Comparison of ENCODE assay signal across 23 cellular contexts in genomic region chr2:164913011-164913410, GRCh38. TPM values are rescaled to one million over a fixed set of nuclear protein-coding genes. Genes with fewer than 3 reads are reported as not detected.
DNase-seq lines count a peak whose midpoint lies in the region; ATAC-seq and TF ChIP-seq lines count a peak whose summit lies in the region.
"Had no signal": no experiment of that assay in that cellular context is flagged by ENCODE, and none has a peak within 500 bp of the region (broad histone marks: within the 10 kb centered on the region; RNA-seq: fewer than 3 reads in every experiment).

No MANE protein-coding gene starts in this region.

- no peaks in the 10 kb centered on the region for H3K36me3 Mint-ChIP-seq in progenitor cell of endocrine pancreas (ENCODE audit: insufficient read depth)
- H3K36me3 Mint-ChIP-seq in T-helper 17 cell (ENCODE audit: low read depth) = no peaks in the 10 kb centered on the region
- H3K36me3 Mint-ChIP-seq: activated naive CD4-positive, alpha-beta T cell treated with anti-CD3 and anti-CD28 coated beads, Interleukin-2, amount 50 U/mL, for 24 hours; CD14-positive monocyte had no signal

- H3K27ac Mint-ChIP-seq in progenitor cell of endocrine pancreas (peak overlapping the region; percentile 95), T-helper 17 cell (no peak overlapping the region)
- H3K27ac Mint-ChIP-seq: activated naive CD4-positive, alpha-beta T cell treated with anti-CD3 and anti-CD28 coated beads, Interleukin-2, amount 50 U/mL, for 24 hours; CD14-positive monocyte had no signal

- TF ChIP-seq POLR2A in ovary (IDR thresholded peaks at IDR 0.05) = no peak

- intact Hi-C loops in ovary (cut with DNase I) = loop anchor here in 2 of 4 donors (5.0 kb wide), 2 partner anchors 71 to 176 kb away; partner anchors contain the start of gene COBLL1 (in 1 of the 2)

- H4K20me1 ChIP-seq in OCI-LY3 (ENCODE audit: insufficient read depth, low read length) (no peaks in the 10 kb centered on the region), hepatocyte (ENCODE audit: insufficient read depth, poor library complexity, severe bottlenecking) (no peaks in the 10 kb centered on the region)

- TF ChIP-seq EP300 in ovary (IDR thresholded peaks at IDR 0.05) = no peak

- DNase-seq in ELF-1 (ENCODE audit: low read depth, low spot score) (peak; percentile 5), hepatocyte (ENCODE audit: low spot score) (no peak), progenitor cell of endocrine pancreas (ENCODE audit: low spot score, unreplicated experiment) (no peak), ovary (no peak), HCEC 1CT (no peak), T-helper 17 cell (no peak), HT-29 (ENCODE audit: low spot score) (no peak)
- DNase-seq: activated CD4-positive, alpha-beta T cell treated with anti-CD3 and anti-CD28 coated beads for 4 hours; effector CD8-positive, alpha-beta T cell; left lung; NCI-H2081 treated with DMSO at 0.1 percent for 48 hours; NCI-H524 treated with DMSO at 0.1 percent for 48 hours; Right ventricle myocardium superior; stimulated activated CD8-positive, alpha-beta memory T cell treated with anti-CD3 and anti-CD28 coated beads, Interleukin-4, amount 100 ng/mL, for 48 hours; substantia nigra had no signal

- H3K27me3 ChIP-seq in OCI-LY3 (ENCODE audit: low read depth, low read length) = no peaks in the 10 kb centered on the region
- H3K27me3 ChIP-seq in hepatocyte = no peaks in the 10 kb centered on the region
- H3K27me3 ChIP-seq in ovary = no peaks in the 10 kb centered on the region
- H3K27me3 ChIP-seq: left lung, right atrium auricular region had no signal

- H3K27me3 Mint-ChIP-seq in progenitor cell of endocrine pancreas (no peaks in the 10 kb centered on the region), T-helper 17 cell (no peaks in the 10 kb centered on the region)
- H3K27me3 Mint-ChIP-seq: activated naive CD4-positive, alpha-beta T cell treated with anti-CD3 and anti-CD28 coated beads, Interleukin-2, amount 50 U/mL, for 24 hours had no signal

- H3K9me2 ChIP-seq in hepatocyte (replicated peaks; ENCODE audit: insufficient read depth) = no peaks in the 10 kb centered on the region

- no peaks in the 10 kb centered on the region for H3K9me3 Mint-ChIP-seq in progenitor cell of endocrine pancreas (ENCODE audit: low read depth)
- H3K9me3 Mint-ChIP-seq: activated naive CD4-positive, alpha-beta T cell treated with anti-CD3 and anti-CD28 coated beads, Interleukin-2, amount 50 U/mL, for 24 hours; CD14-positive monocyte had no signal

- H3K4me3 Mint-ChIP-seq in progenitor cell of endocrine pancreas (ENCODE audit: low read depth) (no peak overlapping the region), T-helper 17 cell (no peak overlapping the region)
- H3K4me3 Mint-ChIP-seq: activated naive CD4-positive, alpha-beta T cell treated with anti-CD3 and anti-CD28 coated beads, Interleukin-2, amount 50 U/mL, for 24 hours; CD14-positive monocyte had no signal

- WGBS in hepatocyte (ENCODE audit: low lambda C conversion rate, missing lambda C conversion rate) = 65% methylated on average over 4 of the region's 4 CpGs
- WGBS in ovary, 3 donors = 89 to 95% (median 95%) methylated on average over 4 of the region's 4 CpGs

- TF ChIP-seq CTCF in OCI-LY3 (IDR thresholded peaks at IDR 0.05; ENCODE audit: low read depth, low read length) (no peak), hepatocyte (IDR thresholded peaks at IDR 0.05; ENCODE audit: poor library complexity) (no peak), progenitor cell of endocrine pancreas (IDR thresholded peaks at IDR 0.05; ENCODE audit: unreplicated experiment) (no peak), ovary (IDR thresholded peaks at IDR 0.05) (no peak)

- H3K4me3 ChIP-seq in OCI-LY3 (ENCODE audit: low read length) (peak overlapping the region; percentile 42), hepatocyte (no peak overlapping the region), ovary (no peak overlapping the region)
- H3K4me3 ChIP-seq: left lung, right atrium auricular region had no signal

- H3K9me3 ChIP-seq in OCI-LY3 (ENCODE audit: insufficient read depth, low read length) (no peaks in the 10 kb centered on the region), hepatocyte (ENCODE audit: low read depth) (no peaks in the 10 kb centered on the region), ovary (no peaks in the 10 kb centered on the region), T-helper 17 cell (ENCODE audit: control insufficient read depth, low read length, poor library complexity, severe bottlenecking) (no peaks in the 10 kb centered on the region)
- H3K9me3 ChIP-seq: left lung, right atrium auricular region had no signal

- no peaks in the 10 kb centered on the region for H3K79me2 ChIP-seq in OCI-LY3 (ENCODE audit: low read length)
- H3K79me2 ChIP-seq in hepatocyte = peaks cover 3% of the 10 kb centered on the region

- H3K4me1 ChIP-seq in OCI-LY3 (ENCODE audit: low read length) = peaks cover 52% of the 10 kb centered on the region
- peaks cover 58% of the 10 kb centered on the region for H3K4me1 ChIP-seq in hepatocyte (ENCODE audit: insufficient read depth)
- peaks cover 5% of the 10 kb centered on the region for H3K4me1 ChIP-seq in ovary (ENCODE audit: insufficient read depth)

- H2AFZ ChIP-seq in OCI-LY3 (ENCODE audit: low read depth, low read length) (peak overlapping the region; percentile 86), hepatocyte (no peak overlapping the region)

- H3K4me1 Mint-ChIP-seq in progenitor cell of endocrine pancreas (ENCODE audit: low read depth) = peaks cover 71% of the 10 kb centered on the region
- H3K4me1 Mint-ChIP-seq in T-helper 17 cell = no peaks in the 10 kb centered on the region
- H3K4me1 Mint-ChIP-seq: activated naive CD4-positive, alpha-beta T cell treated with anti-CD3 and anti-CD28 coated beads, Interleukin-2, amount 50 U/mL, for 24 hours had no signal

- H3K27ac ChIP-seq in OCI-LY3 (ENCODE audit: low read length) (peak overlapping the region; percentile 68), hepatocyte (peak overlapping the region; percentile 93), ovary (peak overlapping the region in 1 of 2 donors; percentile 39)
- H3K27ac ChIP-seq: right atrium auricular region had no signal

- no peak for ATAC-seq in T-helper 17 cell

- peak overlapping the region; percentile 60 for H3K4me2 ChIP-seq in OCI-LY3 (ENCODE audit: low read length)
- H3K4me2 ChIP-seq in hepatocyte = peak overlapping the region; percentile 42

- no peaks in the 10 kb centered on the region for H3K36me3 ChIP-seq in OCI-LY3 (replicated peaks; ENCODE audit: low read depth, low read length)
- H3K36me3 ChIP-seq in hepatocyte (replicated peaks; ENCODE audit: insufficient read depth, low read depth) = no peaks in the 10 kb centered on the region
- H3K36me3 ChIP-seq in ovary = no peaks in the 10 kb centered on the region
- H3K36me3 ChIP-seq: left lung, right atrium auricular region had no signal

- peak overlapping the region; percentile 16 for H3K9ac ChIP-seq in OCI-LY3 (ENCODE audit: low read length)

RNA-seq across cellular contexts. Expression of gene SLC38A11, which starts 42.3 kb away (rescaled TPM):
- total RNA-seq in hepatocyte = 5.1 and 8.4 TPM in 2 replicates
- 4.6 and 7.7 TPM in 2 replicates for polyA plus RNA-seq in hepatocyte
- total RNA-seq in progenitor cell of endocrine pancreas = 16.6 and 20.1 TPM in 2 replicates
- total RNA-seq in ovary = 1 to 10 TPM in 2 of 7 donors, under 1 TPM in 2, not detected in 3; 0.20 to 2.3 (median 0.96) TPM
- polyA plus RNA-seq in ovary = 1 to 10 TPM in 1 of 2 donors, under 1 TPM in 1; 0.19 to 3.0 TPM
- 1 to 10 TPM in 1 of 2 donors, not detected in 1; 1.6 TPM for total RNA-seq in T-helper 17 cell
- 5.3 and 6.8 TPM in 2 replicates for total RNA-seq in HT-29 (2014; rRNA removed; shearing (Covaris generic))
- total RNA-seq: astrocyte, G401, glomerular endothelial cell, OCI-LY7 had no signal
- polyA plus RNA-seq: CD14-positive monocyte had no signal
